ENCODE assay signal across 8 cellular contexts in the genomic region with DNA sequence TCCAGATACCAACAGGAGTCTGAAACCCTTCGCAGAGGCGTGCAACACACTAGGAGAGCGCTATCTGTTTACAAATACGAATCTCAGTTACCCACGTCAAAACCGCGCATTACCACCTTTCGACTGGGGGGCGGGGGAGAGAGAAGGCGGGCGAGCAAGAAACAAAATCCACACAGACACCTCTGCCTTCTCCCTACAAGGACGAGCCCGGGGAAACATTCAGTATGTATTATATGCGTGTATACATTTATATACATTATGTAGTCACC. TPM values are rescaled to one million over a fixed set of nuclear protein-coding genes. Genes with fewer than 3 reads are reported as not detected.
DNase-seq lines count a peak whose midpoint lies in the region; ATAC-seq and TF ChIP-seq lines count a peak whose summit lies in the region.

No MANE protein-coding gene starts in this region.

- H3K9ac ChIP-seq in HUES48 (ENCODE audit: low read depth, low read length) = peak overlapping the region; percentile 79

- H3K4me3 ChIP-seq in HUES48 (ENCODE audit: low read depth, low read length) = peak overlapping the region; percentile 93
- peak overlapping the region; percentile 87 to 99 (median 96) for H3K4me3 ChIP-seq in heart right ventricle

- peak overlapping the region; percentile 85 for H3K27ac ChIP-seq in 22Rv1
- peak overlapping the region; percentile 96 for H3K27ac ChIP-seq in HUES48 (ENCODE audit: low read depth, low read length)
- H3K27ac ChIP-seq in heart right ventricle = peak overlapping the region; percentile 67 to 94 (median 89)

- TF ChIP-seq CTCF in 22Rv1 (IDR thresholded peaks at IDR 0.05) (no peak), heart right ventricle (IDR thresholded peaks at IDR 0.05) (no peak)

- H3K27me3 ChIP-seq in HUES48 (ENCODE audit: control insufficient read depth, insufficient read depth, low read length) (no peaks in the 10 kb centered on the region), heart right ventricle (no peaks in the 10 kb centered on the region)

- DNase-seq in SHP77 treated with DMSO at 0.1 percent for 48 hours (lab: John Stamatoyannopoulos, UW) (peak; percentile 22), heart right ventricle (peak in 1 of 2 donors; percentile 20), retina (peak; percentile 66), NCI-H446 treated with DMSO at 0.1 percent for 48 hours (lab: John Stamatoyannopoulos, UW) (no peak)
- DNase-seq in activated naive CD4-positive, alpha-beta T cell (lab: John Stamatoyannopoulos, UW) = peak; percentile 19 to 65 (median 46)

- peak; percentile 28 for ATAC-seq in GM18505 (IDR thresholded peaks at IDR 0.05; ENCODE audit: unreplicated experiment)
- ATAC-seq in heart right ventricle = peak in 7 of 8 donors; percentile 5 to 43 (median 36)

- TF ChIP-seq POLR2A in GM18505 (IDR thresholded peaks at IDR 0.05; ENCODE audit: borderline replicate concordance, extremely low read depth, insufficient read depth, insufficient read length) = no peak

- intact Hi-C loops in heart right ventricle (cut with DNase I) = loop anchor here in 5 of 10 donors (2.0 to 10.0 kb wide), 5 partner anchors 50 to 135 kb away; a partner anchor contains a TSS

- H3K4me1 ChIP-seq in HUES48 (ENCODE audit: control insufficient read depth, insufficient read depth, low read length) (peaks cover 36% of the 10 kb centered on the region), heart right ventricle (peaks cover 0 to 37% (median 27%) of the 10 kb centered on the region in 9 donors)

- H3K36me3 ChIP-seq in HUES48 (ENCODE audit: control insufficient read depth, insufficient read depth, low read length) (no peaks in the 10 kb centered on the region), heart right ventricle (no peaks in the 10 kb centered on the region)

- H3K9me3 ChIP-seq in HUES48 (ENCODE audit: control insufficient read depth, insufficient read depth, low read length) = no peaks in the 10 kb centered on the region
- H3K9me3 ChIP-seq in heart right ventricle = no peaks in the 10 kb centered on the region

- WGBS in heart right ventricle, 2 donors = 0% methylated on average over 14 of the region's 14 CpGs

RNA-seq across cellular contexts. Expression of a gene that starts 0.7 kb away (rescaled TPM):
- total RNA-seq in heart right ventricle = 10 to 100 TPM; 25.5 to 40.6 (median 32.5) TPM
- 10 to 100 TPM; 16.9 to 26.6 TPM for polyA plus RNA-seq in heart right ventricle

RNA-seq across cellular contexts. Expression of a gene that starts 50.0 kb away (rescaled TPM):
- total RNA-seq in heart right ventricle = 10 to 100 TPM in 1 of 10 donors, 1 to 10 TPM in 9; 3.3 to 14.6 (median 6.5) TPM
- 10 to 100 TPM in 1 of 2 donors, 1 to 10 TPM in 1; 7.5 to 22.9 TPM for polyA plus RNA-seq in heart right ventricle
